Comparison of ENCODE assay signal across 12 cellular contexts in genomic region chr11:119905162-119905561, GRCh38.
"Had no signal": no experiment of that assay in that cellular context is flagged by ENCODE, and none has a peak within 500 bp of the region (broad histone marks: within the 10 kb centered on the region; RNA-seq: fewer than 3 reads in every experiment).

No MANE protein-coding gene starts in this region.

- H3K4me1 ChIP-seq: prostate gland, right atrium auricular region had no signal

- H3K27me3 ChIP-seq: heart right ventricle, right atrium auricular region, upper lobe of left lung had no signal

- DNase-seq: activated CD4-positive, alpha-beta memory T cell treated with anti-CD3 and anti-CD28 coated beads for 36 hours; activated CD4-positive, alpha-beta T cell treated with anti-CD3 and anti-CD28 coated beads for 4 hours; activated T-cell treated with anti-CD3 and anti-CD28 coated beads for 4 hours; dermis blood vessel endothelial cell; effector memory CD8-positive, alpha-beta T cell; esophagus squamous epithelium; heart right ventricle; stimulated activated naive CD8-positive, alpha-beta T cell treated with anti-CD3 and anti-CD28 coated beads, Interleukin-15, Interleukin-2, amounts not matched to agents 100 U/mL and 50 U/mL, for 24 hours had no signal

- H3K27ac ChIP-seq: heart right ventricle, prostate gland, right atrium auricular region, upper lobe of left lung had no signal

- H3K9me3 ChIP-seq: esophagus squamous epithelium, heart right ventricle, prostate gland, right atrium auricular region, upper lobe of left lung had no signal

- H3K36me3 ChIP-seq: esophagus squamous epithelium, heart right ventricle, prostate gland, right atrium auricular region, upper lobe of left lung had no signal

- H3K4me3 ChIP-seq: esophagus squamous epithelium, heart right ventricle, lung, prostate gland, right atrium auricular region, upper lobe of left lung had no signal
